Comparison of ENCODE assay signal across 1 cellular context in genomic region chr10:52485486-52485885, GRCh38.
TF ChIP-seq lines count a peak whose summit lies in the region.

No MANE protein-coding gene starts in this region.

TF ChIP-seq in GM23338, 12 proteins besides CTCF, POLR2A, EP300 and RAD21 (continued from another document):
- no peak for TF ChIP-seq ZNF462 (CRISPR knock-in tag; IDR thresholded peaks at IDR 0.05)
- no peak for TF ChIP-seq NANOG (IDR thresholded peaks at IDR 0.05; ENCODE audit: borderline replicate concordance)
- TF ChIP-seq REST (IDR thresholded peaks at IDR 0.05; ENCODE audit: unreplicated experiment) = no peak
- no peak for TF ChIP-seq POLR2AphosphoS5 (IDR thresholded peaks at IDR 0.05; ENCODE audit: low read depth)
- TF ChIP-seq ZNF331 (CRISPR knock-in tag; IDR thresholded peaks at IDR 0.05; ENCODE audit: low read depth) = no peak
- TF ChIP-seq EZH2 (IDR thresholded peaks at IDR 0.05; ENCODE audit: low read depth, unreplicated experiment) = no peak
- TF ChIP-seq EZH2phosphoT487 (IDR thresholded peaks at IDR 0.05; ENCODE audit: unreplicated experiment) = no peak
- no peak for TF ChIP-seq ETS1 (IDR thresholded peaks at IDR 0.05)
- no peak for TF ChIP-seq CREB1 (CRISPR knock-in tag; IDR thresholded peaks at IDR 0.05; ENCODE audit: low read depth)
TF ChIP-seq in GM23338: peak in this region for 0.
